ENCODE assay signal across 18 cellular contexts in genomic region chr5:33657804-33658435, GRCh38.
"Had no signal": no experiment of that assay in that cellular context is flagged by ENCODE, and none has a peak within 500 bp of the region (broad histone marks: within the 10 kb centered on the region; RNA-seq: fewer than 3 reads in every experiment).

No MANE protein-coding gene starts in this region.

- H3K27me3 ChIP-seq: colonic mucosa, esophagus squamous epithelium, neural progenitor cell, ovary, sigmoid colon, uterus had no signal

- H3K4me2 ChIP-seq: neural progenitor cell had no signal

- H3K36me3 ChIP-seq: colonic mucosa, esophagus squamous epithelium, lower lobe of right lung, neural progenitor cell, ovary, sigmoid colon, uterus had no signal

- FAIRE-seq: TTC549 had no signal

- H3K4me1 ChIP-seq: colonic mucosa, esophagus squamous epithelium, lower lobe of right lung, sigmoid colon, uterus had no signal

- DNase-seq: activated CD4-positive, alpha-beta T cell treated with anti-CD3 and anti-CD28 coated beads, Interleukin-2, amount 10 ng/mL, durations not matched to agents 7 days and 5 days; activated CD8-positive, alpha-beta memory T cell treated with anti-CD3 and anti-CD28 coated beads, Interleukin-2, amount 50 U/mL, for 48 hours; activated gamma-delta T cell; activated T-cell treated with anti-CD3 and anti-CD28 coated beads, Interleukin-2, amount 50 U/mL, for 72 hours; central memory CD4-positive, alpha-beta T cell; colonic mucosa; esophagus squamous epithelium; hippocampal formation; left colon; lower lobe of right lung; ovary; sigmoid colon; stimulated activated CD4-positive, alpha-beta T cell treated with anti-CD3 and anti-CD28 coated beads, Interleukin-12 subunit alpha, Interleukin-12 subunit beta, amount 100 ng/mL, for 4 hours; uterus had no signal

- H3K4me3 ChIP-seq: colonic mucosa, esophagus squamous epithelium, lower lobe of right lung, neural progenitor cell, ovary, sigmoid colon, uterus had no signal

- ATAC-seq: activated naive CD4-positive, alpha-beta T cell treated with anti-CD3 and anti-CD28 coated beads, Interleukin-2, amount 50 U/mL, for 72 hours; activated T-cell treated with anti-CD3 and anti-CD28 coated beads, Interleukin-2, amount 50 U/mL, for 72 hours; left colon; lower lobe of right lung; stimulated activated effector memory CD8-positive, alpha-beta T cell treated with anti-CD3 and anti-CD28 coated beads, Interleukin-12 subunit alpha, Interleukin-12 subunit beta, amount 100 ng/mL, for 72 hours had no signal

- H3K27ac ChIP-seq: colonic mucosa, esophagus squamous epithelium, lower lobe of right lung, neural progenitor cell, ovary, sigmoid colon, uterus had no signal

- H3K9me3 ChIP-seq: colonic mucosa, esophagus squamous epithelium, lower lobe of right lung, ovary, sigmoid colon, uterus had no signal

- H3K9ac ChIP-seq: neural progenitor cell had no signal

- H2AFZ ChIP-seq: neural progenitor cell had no signal
